ENCODE assay signal across 9 cellular contexts in the genomic region with DNA sequence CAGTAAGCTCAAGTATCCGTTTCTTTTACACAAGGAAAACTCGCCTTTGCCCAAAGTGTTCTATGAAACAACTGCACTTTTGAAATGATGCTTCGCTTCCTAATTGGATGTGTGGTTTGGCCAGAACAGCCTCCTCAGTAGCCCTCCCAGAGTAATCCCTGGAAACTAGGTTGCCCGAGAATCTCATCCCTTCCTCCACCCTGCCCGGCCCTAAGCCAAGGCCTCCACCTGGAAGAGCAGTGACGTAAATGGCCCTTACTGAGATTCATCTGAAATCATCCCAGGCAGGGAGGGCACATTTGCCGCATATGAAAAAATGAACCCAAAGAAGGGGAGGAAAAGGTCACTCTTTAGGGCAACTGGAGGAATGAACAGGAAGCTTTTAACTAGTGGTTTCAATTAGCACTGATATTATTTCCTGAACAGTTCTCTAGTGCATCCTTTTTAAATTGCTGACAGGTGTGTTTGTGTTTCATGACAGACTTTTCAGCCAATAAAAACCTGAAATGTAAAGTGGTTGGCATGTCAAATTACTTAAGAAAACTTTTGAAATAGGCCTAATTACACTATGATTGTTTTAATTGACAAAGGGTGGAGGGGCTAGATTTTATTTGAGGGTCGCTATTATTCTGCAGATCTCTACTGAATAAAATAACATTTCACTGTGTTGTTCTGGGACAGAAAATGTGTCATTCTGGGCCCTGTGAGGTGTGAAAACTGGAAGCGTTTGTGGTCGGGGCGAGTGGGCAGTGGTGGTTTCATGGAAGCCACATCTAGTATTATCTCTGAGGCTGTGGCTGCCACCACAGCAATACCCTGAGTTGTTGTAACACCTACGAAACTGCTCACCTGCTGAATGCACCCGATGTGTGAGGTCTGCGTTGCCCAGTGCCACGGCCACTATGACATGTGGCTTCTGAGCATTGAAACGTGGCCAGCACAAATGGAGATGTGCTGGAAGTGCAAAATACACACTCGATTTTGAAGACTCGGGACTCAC.
DNase-seq lines count a peak whose midpoint lies in the region; ATAC-seq and TF ChIP-seq lines count a peak whose summit lies in the region.
"Had no signal": no experiment of that assay in that cellular context is flagged by ENCODE, and none has a peak within 500 bp of the region (broad histone marks: within the 10 kb centered on the region; RNA-seq: fewer than 3 reads in every experiment).

No MANE protein-coding gene starts in this region.

- H3K9me3 ChIP-seq in uterus, result no peaks in the 10 kb centered on the region
- no peaks in the 10 kb centered on the region for H3K9me3 ChIP-seq in SK-N-SH

- peaks cover 18% of the 10 kb centered on the region for H3K4me1 Mint-ChIP-seq in activated CD8-positive, alpha-beta T cell treated with anti-CD3 and anti-CD28 coated beads for 36 hours (ENCODE audit: low read depth)
- peaks cover 18% of the 10 kb centered on the region for H3K4me1 Mint-ChIP-seq in glutamatergic neuron (ENCODE audit: low read depth, unreplicated experiment)

- H3K36me3 ChIP-seq in uterus (no peaks in the 10 kb centered on the region), SK-N-SH (replicated peaks in 1 of 2; ENCODE audit: control insufficient read depth in 1 of 2, insufficient read depth in 2 of 2, low read length in 1 of 2) (no peaks in the 10 kb centered on the region)

- H3K4me3 ChIP-seq in uterus (no peak overlapping the region), SK-N-SH (ENCODE audit: low read depth in 2 of 2, low read length in 1 of 2) (no peak overlapping the region)

- TF ChIP-seq CTCF in activated CD8-positive, alpha-beta T cell treated with anti-CD3 and anti-CD28 coated beads for 36 hours (IDR thresholded peaks at IDR 0.05), result no peak
- no peak for TF ChIP-seq CTCF in uterus (IDR thresholded peaks at IDR 0.05)
- no peak for TF ChIP-seq CTCF in SK-N-SH (IDR thresholded peaks at IDR 0.05)
- TF ChIP-seq CTCF in glutamatergic neuron (IDR thresholded peaks at IDR 0.05; ENCODE audit: partially characterized antibody, unreplicated experiment), result no peak

- no peak overlapping the region for H3K4me3 Mint-ChIP-seq in activated CD8-positive, alpha-beta T cell treated with anti-CD3 and anti-CD28 coated beads for 36 hours
- H3K4me3 Mint-ChIP-seq in glutamatergic neuron (ENCODE audit: unreplicated experiment), result no peak overlapping the region

- no peaks in the 10 kb centered on the region for H3K36me3 Mint-ChIP-seq in activated CD8-positive, alpha-beta T cell treated with anti-CD3 and anti-CD28 coated beads for 36 hours (ENCODE audit: low read depth)
- no peaks in the 10 kb centered on the region for H3K36me3 Mint-ChIP-seq in glutamatergic neuron (ENCODE audit: unreplicated experiment)

- ATAC-seq in GM18858 (IDR thresholded peaks at IDR 0.05; ENCODE audit: unreplicated experiment) (peak; percentile 97), HG02763 (IDR thresholded peaks at IDR 0.05; ENCODE audit: unreplicated experiment) (peak; percentile 90)
- peak; percentile 92 for ATAC-seq in activated CD8-positive, alpha-beta T cell treated with anti-CD3 and anti-CD28 coated beads for 36 hours
- ATAC-seq: right cardiac atrium had no signal

- no peaks in the 10 kb centered on the region for H3K4me1 ChIP-seq in uterus
- H3K4me1 ChIP-seq in SK-N-SH (ENCODE audit: control insufficient read depth in 1 of 2, insufficient read depth in 2 of 2, low read depth in 1 of 2, low read length in 1 of 2), result peaks cover 0 to 4% of the 10 kb centered on the region in 2 experiments; a peak in 1 of 4 replicates

- H3K9me2 ChIP-seq in SK-N-SH, result no peaks in the 10 kb centered on the region

- H3K27me3 ChIP-seq in uterus (no peaks in the 10 kb centered on the region), SK-N-SH (ENCODE audit: insufficient read depth) (no peaks in the 10 kb centered on the region)

- intact Hi-C loops in activated CD8-positive, alpha-beta T cell treated with anti-CD3 and anti-CD28 coated beads for 36 hours (cut with micrococcal nuclease), result loop anchor here (10.0 kb wide), 1 partner anchor 205 kb away; no protein-coding TSS in a partner anchor
- intact Hi-C loops in uterus (cut with DNase I; ENCODE audit: low total_unique reads), result no loop called here

- no peak overlapping the region for H2AFZ ChIP-seq in SK-N-SH (ENCODE audit: low read depth)

- POLR2A ChIA-PET in activated CD8-positive, alpha-beta T cell treated with anti-CD3 and anti-CD28 coated beads for 36 hours (lab: Charles Lee), result no interaction called here
- POLR2A ChIA-PET in SK-N-SH (lab: Yijun Ruan, JAX), result no interaction called here

- no peak for TF ChIP-seq POLR2A in uterus (IDR thresholded peaks at IDR 0.05)

- peak; percentile 91 for DNase-seq in activated CD8-positive, alpha-beta T cell treated with anti-CD3 and anti-CD28 coated beads for 36 hours
- DNase-seq in stimulated activated CD4-positive, alpha-beta T cell treated with anti-CD3 and anti-CD28 coated beads, Interleukin-12 subunit alpha, Interleukin-12 subunit beta, amount 100 ng/mL, for 48 hours (ENCODE audit: low read depth in 2 of 3, low spot score in 1 of 3), result peak; percentile 70 to 72 (median 71)
- no peak for DNase-seq in NCI-H1436 (lab: John Stamatoyannopoulos, UW)
- no peak for DNase-seq in uterus
- no peak for DNase-seq in SK-N-SH
- no peak for DNase-seq in glutamatergic neuron

- no peak overlapping the region for H3K27ac ChIP-seq in uterus
- H3K27ac ChIP-seq in SK-N-SH (ENCODE audit: low read depth in 2 of 2, low read length in 1 of 2), result no peak overlapping the region

- no peaks in the 10 kb centered on the region for H3F3A ChIP-seq in SK-N-SH (replicated peaks; ENCODE audit: insufficient read depth)

- no peaks in the 10 kb centered on the region for H4K20me1 ChIP-seq in SK-N-SH (ENCODE audit: insufficient read depth)

- H3K4me2 ChIP-seq in SK-N-SH, result no peak overlapping the region

- WGBS in SK-N-SH (ENCODE audit: low lambda C conversion rate), result 59% methylated on average over 16 of the region's 18 CpGs

- peak overlapping the region; percentile 26 for H3K27ac Mint-ChIP-seq in activated CD8-positive, alpha-beta T cell treated with anti-CD3 and anti-CD28 coated beads for 36 hours
- no peak overlapping the region for H3K27ac Mint-ChIP-seq in glutamatergic neuron (ENCODE audit: unreplicated experiment)

- no peaks in the 10 kb centered on the region for H3K79me2 ChIP-seq in SK-N-SH (ENCODE audit: insufficient read depth)

- H3K9me3 Mint-ChIP-seq in activated CD8-positive, alpha-beta T cell treated with anti-CD3 and anti-CD28 coated beads for 36 hours, result no peaks in the 10 kb centered on the region
- H3K9me3 Mint-ChIP-seq in glutamatergic neuron (ENCODE audit: unreplicated experiment), result no peaks in the 10 kb centered on the region

- CTCF ChIA-PET in activated CD8-positive, alpha-beta T cell treated with anti-CD3 and anti-CD28 coated beads for 36 hours (lab: Charles Lee), result no interaction called here
- CTCF ChIA-PET in SK-N-SH (lab: Yijun Ruan, JAX), result interaction anchor here (1.4 kb wide), 1 partner anchor 11 kb away, joined by 3 read pairs; no protein-coding TSS in a partner anchor

- peaks cover 20% of the 10 kb centered on the region for H3K27me3 Mint-ChIP-seq in activated CD8-positive, alpha-beta T cell treated with anti-CD3 and anti-CD28 coated beads for 36 hours
- no peaks in the 10 kb centered on the region for H3K27me3 Mint-ChIP-seq in glutamatergic neuron (ENCODE audit: unreplicated experiment)

- no peak overlapping the region for H3K9ac ChIP-seq in SK-N-SH

- TF ChIP-seq RAD21 in SK-N-SH (IDR thresholded peaks at IDR 0.05; ENCODE audit: low read length), result no peak

- TF ChIP-seq EP300 in SK-N-SH (IDR thresholded peaks at IDR 0.05; ENCODE audit: borderline replicate concordance in 1 of 2, low read depth in 1 of 2, low read length in 1 of 2), result no peak

TF ChIP-seq in SK-N-SH, 30 proteins besides CTCF, POLR2A, EP300 and RAD21 (continues in another document):
- TF ChIP-seq NFIC (IDR thresholded peaks at IDR 0.05; ENCODE audit: borderline replicate concordance) (no peak), RFX5 (IDR thresholded peaks at IDR 0.05; ENCODE audit: low read length) (no peak), FOXJ3 (CRISPR knock-in tag; IDR thresholded peaks at IDR 0.05) (no peak), ELF1 (IDR thresholded peaks at IDR 0.05) (no peak), USF1 (IDR thresholded peaks at IDR 0.05; ENCODE audit: borderline replicate concordance, low read depth) (no peak)
- TF ChIP-seq, protein P1, sequence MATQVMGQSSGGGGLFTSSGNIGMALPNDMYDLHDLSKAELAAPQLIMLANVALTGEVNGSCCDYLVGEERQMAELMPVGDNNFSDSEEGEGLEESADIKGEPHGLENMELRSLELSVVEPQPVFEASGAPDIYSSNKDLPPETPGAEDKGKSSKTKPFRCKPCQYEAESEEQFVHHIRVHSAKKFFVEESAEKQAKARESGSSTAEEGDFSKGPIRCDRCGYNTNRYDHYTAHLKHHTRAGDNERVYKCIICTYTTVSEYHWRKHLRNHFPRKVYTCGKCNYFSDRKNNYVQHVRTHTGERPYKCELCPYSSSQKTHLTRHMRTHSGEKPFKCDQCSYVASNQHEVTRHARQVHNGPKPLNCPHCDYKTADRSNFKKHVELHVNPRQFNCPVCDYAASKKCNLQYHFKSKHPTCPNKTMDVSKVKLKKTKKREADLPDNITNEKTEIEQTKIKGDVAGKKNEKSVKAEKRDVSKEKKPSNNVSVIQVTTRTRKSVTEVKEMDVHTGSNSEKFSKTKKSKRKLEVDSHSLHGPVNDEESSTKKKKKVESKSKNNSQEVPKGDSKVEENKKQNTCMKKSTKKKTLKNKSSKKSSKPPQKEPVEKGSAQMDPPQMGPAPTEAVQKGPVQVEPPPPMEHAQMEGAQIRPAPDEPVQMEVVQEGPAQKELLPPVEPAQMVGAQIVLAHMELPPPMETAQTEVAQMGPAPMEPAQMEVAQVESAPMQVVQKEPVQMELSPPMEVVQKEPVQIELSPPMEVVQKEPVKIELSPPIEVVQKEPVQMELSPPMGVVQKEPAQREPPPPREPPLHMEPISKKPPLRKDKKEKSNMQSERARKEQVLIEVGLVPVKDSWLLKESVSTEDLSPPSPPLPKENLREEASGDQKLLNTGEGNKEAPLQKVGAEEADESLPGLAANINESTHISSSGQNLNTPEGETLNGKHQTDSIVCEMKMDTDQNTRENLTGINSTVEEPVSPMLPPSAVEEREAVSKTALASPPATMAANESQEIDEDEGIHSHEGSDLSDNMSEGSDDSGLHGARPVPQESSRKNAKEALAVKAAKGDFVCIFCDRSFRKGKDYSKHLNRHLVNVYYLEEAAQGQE (IDR thresholded peaks at IDR 0.05; ENCODE audit: low read depth, low read length), result no peak
- TF ChIP-seq, protein P2, sequence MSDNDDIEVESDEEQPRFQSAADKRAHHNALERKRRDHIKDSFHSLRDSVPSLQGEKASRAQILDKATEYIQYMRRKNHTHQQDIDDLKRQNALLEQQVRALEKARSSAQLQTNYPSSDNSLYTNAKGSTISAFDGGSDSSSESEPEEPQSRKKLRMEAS (IDR thresholded peaks at IDR 0.05; ENCODE audit: low read depth), result no peak

Comparison
In these comparisons a context has a peak if more than half of its experiments do, and no peak if none do; other contexts are left out.
1. DNase-seq: peak in activated CD8-positive, alpha-beta T cell treated with anti-CD3 and anti-CD28 coated beads for 36 hours (single experiment) and stimulated activated CD4-positive, alpha-beta T cell treated with anti-CD3 and anti-CD28 coated beads, Interleukin-12 subunit alpha, Interleukin-12 subunit beta, amount 100 ng/mL, for 48 hours (3 of 3); none in NCI-H1436 (single experiment), uterus (0 of 2), SK-N-SH (single experiment) and glutamatergic neuron (single experiment).
2. Peak in every context shown above with its lines, with median percentiles within 50 percentile points of each other: ATAC-seq.